37 cellular contexts compared by ENCODE assay signal in genomic region chr2:153818242-153818641, GRCh38. TPM values are rescaled to one million over a fixed set of nuclear protein-coding genes. Genes with fewer than 3 reads are reported as not detected.
"Had no signal": no experiment of that assay in that cellular context is flagged by ENCODE, and none has a peak within 500 bp of the region (broad histone marks: within the 10 kb centered on the region; RNA-seq: fewer than 3 reads in every experiment).

No MANE protein-coding gene starts in this region.

- H3K4me3 ChIP-seq: adrenal gland, ascending aorta, cardiac muscle cell had no signal

- ATAC-seq: activated CD8-positive, alpha-beta memory T cell treated with anti-CD3 and anti-CD28 coated beads, Interleukin-2, amount 10 ng/mL, durations not matched to agents 7 days and 5 days; activated CD8-positive, alpha-beta T cell treated with anti-CD3 and anti-CD28 coated beads, Interleukin-2, amount 10 ng/mL, durations not matched to agents 7 days and 5 days; T-cell had no signal

- H3K4me3 Mint-ChIP-seq: activated B cell treated with CpG ODN at 0.5 μM for 24 hours; activated CD4-positive, alpha-beta memory T cell treated with anti-CD3 and anti-CD28 coated beads, Interleukin-2, amount 10 ng/mL, durations not matched to agents 7 days and 5 days; activated CD4-positive, alpha-beta T cell treated with anti-CD3 and anti-CD28 coated beads, Interleukin-2, amount 10 ng/mL, durations not matched to agents 24 days and 14 days; activated CD8-positive, alpha-beta memory T cell treated with anti-CD3 and anti-CD28 coated beads, Interleukin-2, amount 10 ng/mL, durations not matched to agents 7 days and 5 days; activated CD8-positive, alpha-beta T cell treated with anti-CD3 and anti-CD28 coated beads, Interleukin-2, amount 10 ng/mL, durations not matched to agents 7 days and 5 days; activated naive CD4-positive, alpha-beta T cell treated with anti-CD3 and anti-CD28 coated beads, Interleukin-2, amount 10 ng/mL, durations not matched to agents 7 days and 5 days; activated naive CD4-positive, alpha-beta T cell treated with anti-CD3 and anti-CD28 coated beads, Interleukin-2, amount 50 U/mL, for 24 hours; activated naive CD8-positive, alpha-beta T cell; activated naive CD8-positive, alpha-beta T cell treated with anti-CD3 and anti-CD28 coated beads, Interleukin-2, amount 10 ng/mL, durations not matched to agents 7 days and 5 days; activated T-cell treated with anti-CD3 and anti-CD28 coated beads, Interleukin-2, amount 50 U/mL, for 24 hours; brain; central memory CD8-positive, alpha-beta T cell; T-cell; T-helper 2 cell treated with Interferon-gamma antibody and Interleukin-4, amounts not matched to agents 5 μg/mL and 100 μg/mL, for 36 hours had no signal

- FAIRE-seq: bronchial epithelial cell, TTC549 had no signal

- H3K9me3 ChIP-seq: ascending aorta had no signal

- H3K27ac Mint-ChIP-seq: activated B cell treated with CpG ODN at 0.5 μM for 24 hours; activated CD4-positive, alpha-beta memory T cell treated with anti-CD3 and anti-CD28 coated beads, Interleukin-2, amount 10 ng/mL, durations not matched to agents 7 days and 5 days; activated CD4-positive, alpha-beta T cell treated with anti-CD3 and anti-CD28 coated beads, Interleukin-2, amount 10 ng/mL, durations not matched to agents 24 days and 14 days; activated CD8-positive, alpha-beta memory T cell treated with anti-CD3 and anti-CD28 coated beads, Interleukin-2, amount 10 ng/mL, durations not matched to agents 7 days and 5 days; activated CD8-positive, alpha-beta T cell treated with anti-CD3 and anti-CD28 coated beads, Interleukin-2, amount 10 ng/mL, durations not matched to agents 7 days and 5 days; activated naive CD4-positive, alpha-beta T cell treated with anti-CD3 and anti-CD28 coated beads, Interleukin-2, amount 10 ng/mL, durations not matched to agents 7 days and 5 days; activated naive CD4-positive, alpha-beta T cell treated with anti-CD3 and anti-CD28 coated beads, Interleukin-2, amount 50 U/mL, for 24 hours; activated naive CD8-positive, alpha-beta T cell; activated naive CD8-positive, alpha-beta T cell treated with anti-CD3 and anti-CD28 coated beads, Interleukin-2, amount 10 ng/mL, durations not matched to agents 7 days and 5 days; activated T-cell treated with anti-CD3 and anti-CD28 coated beads, Interleukin-2, amount 50 U/mL, for 24 hours; activated T-helper 2 cell treated with anti-CD3 and anti-CD28 coated beads, Interferon-gamma antibody, Interleukin-2, Interleukin-4, amounts not matched to agents 10 μg/mL and 5 μg/mL and 100 μg/mL, durations not matched to agents 14 hours and 24 hours and 36 hours; brain; T-cell; T-helper 2 cell treated with Interferon-gamma antibody and Interleukin-4, amounts not matched to agents 5 μg/mL and 100 μg/mL, for 36 hours had no signal

- H3K27ac ChIP-seq: adrenal gland, ascending aorta, cardiac muscle cell, VCaP had no signal

- H3K27me3 Mint-ChIP-seq: activated B cell treated with CpG ODN at 0.5 μM for 24 hours; activated CD4-positive, alpha-beta memory T cell treated with anti-CD3 and anti-CD28 coated beads, Interleukin-2, amount 10 ng/mL, durations not matched to agents 7 days and 5 days; activated CD4-positive, alpha-beta T cell treated with anti-CD3 and anti-CD28 coated beads, Interleukin-2, amount 10 ng/mL, durations not matched to agents 24 days and 14 days; activated CD8-positive, alpha-beta memory T cell treated with anti-CD3 and anti-CD28 coated beads, Interleukin-2, amount 10 ng/mL, durations not matched to agents 7 days and 5 days; activated naive CD4-positive, alpha-beta T cell treated with anti-CD3 and anti-CD28 coated beads, Interleukin-2, amount 10 ng/mL, durations not matched to agents 7 days and 5 days; activated naive CD4-positive, alpha-beta T cell treated with anti-CD3 and anti-CD28 coated beads, Interleukin-2, amount 50 U/mL, for 24 hours; activated naive CD8-positive, alpha-beta T cell; activated naive CD8-positive, alpha-beta T cell treated with anti-CD3 and anti-CD28 coated beads, Interleukin-2, amount 10 ng/mL, durations not matched to agents 7 days and 5 days; activated T-cell treated with anti-CD3 and anti-CD28 coated beads, Interleukin-2, amount 50 U/mL, for 24 hours; central memory CD8-positive, alpha-beta T cell; T-cell had no signal

- H3K36me3 Mint-ChIP-seq: activated CD8-positive, alpha-beta memory T cell treated with anti-CD3 and anti-CD28 coated beads, Interleukin-2, amount 10 ng/mL, durations not matched to agents 7 days and 5 days; activated naive CD4-positive, alpha-beta T cell treated with anti-CD3 and anti-CD28 coated beads, Interleukin-2, amount 10 ng/mL, durations not matched to agents 7 days and 5 days; activated naive CD4-positive, alpha-beta T cell treated with anti-CD3 and anti-CD28 coated beads, Interleukin-2, amount 50 U/mL, for 24 hours; activated naive CD8-positive, alpha-beta T cell; activated naive CD8-positive, alpha-beta T cell treated with anti-CD3 and anti-CD28 coated beads, Interleukin-2, amount 10 ng/mL, durations not matched to agents 7 days and 5 days; brain; T-cell had no signal

- H3K4me1 Mint-ChIP-seq: activated B cell treated with CpG ODN at 0.5 μM for 24 hours; activated CD4-positive, alpha-beta memory T cell treated with anti-CD3 and anti-CD28 coated beads, Interleukin-2, amount 10 ng/mL, durations not matched to agents 7 days and 5 days; activated CD4-positive, alpha-beta T cell treated with anti-CD3 and anti-CD28 coated beads, Interleukin-2, amount 10 ng/mL, durations not matched to agents 24 days and 14 days; activated CD8-positive, alpha-beta memory T cell treated with anti-CD3 and anti-CD28 coated beads, Interleukin-2, amount 10 ng/mL, durations not matched to agents 7 days and 5 days; activated naive CD4-positive, alpha-beta T cell treated with anti-CD3 and anti-CD28 coated beads, Interleukin-2, amount 10 ng/mL, durations not matched to agents 7 days and 5 days; activated naive CD4-positive, alpha-beta T cell treated with anti-CD3 and anti-CD28 coated beads, Interleukin-2, amount 50 U/mL, for 24 hours; activated naive CD8-positive, alpha-beta T cell treated with anti-CD3 and anti-CD28 coated beads, Interleukin-2, amount 10 ng/mL, durations not matched to agents 7 days and 5 days; brain; central memory CD8-positive, alpha-beta T cell; T-cell had no signal

- DNase-seq: activated B cell treated with CpG ODN at 0.5 μM for 24 hours; activated CD4-positive, alpha-beta memory T cell treated with anti-CD3 and anti-CD28 coated beads, Interleukin-2, amount 10 ng/mL, durations not matched to agents 7 days and 5 days; activated CD4-positive, alpha-beta T cell treated with anti-CD3 and anti-CD28 coated beads for 4 hours; activated CD4-positive, alpha-beta T cell treated with anti-CD3 and anti-CD28 coated beads, Interleukin-2, amount 10 ng/mL, durations not matched to agents 24 days and 14 days; activated CD4-positive, alpha-beta T cell treated with anti-CD3 and anti-CD28 coated beads, Interleukin-2, amount 50 U/mL, for 1 hour; activated CD4-positive, alpha-beta T cell treated with anti-CD3 and anti-CD28 coated beads, Interleukin-2, amount 50 U/mL, for 48 hours; activated CD4-positive, CD25-positive, alpha-beta regulatory T cell treated with anti-CD3 and anti-CD28 coated beads, Interleukin-2, amount 50 U/mL, for 72 hours; activated CD8-positive, alpha-beta memory T cell treated with anti-CD3 and anti-CD28 coated beads for 24 hours; activated CD8-positive, alpha-beta memory T cell treated with anti-CD3 and anti-CD28 coated beads, Interleukin-2, amount 10 ng/mL, durations not matched to agents 7 days and 5 days; activated CD8-positive, alpha-beta memory T cell treated with anti-CD3 and anti-CD28 coated beads, Interleukin-2, amount 50 U/mL, for 48 hours; activated CD8-positive, alpha-beta T cell treated with anti-CD3 and anti-CD28 coated beads, Interleukin-2, amount 10 ng/mL, durations not matched to agents 7 days and 5 days; activated effector memory CD4-positive, alpha-beta T cell treated with Interleukin-2 at 50 U/mL for 16 hours; activated gamma-delta T cell; activated naive CD4-positive, alpha-beta T cell treated with anti-CD3 and anti-CD28 coated beads, Interleukin-2, amount 10 ng/mL, durations not matched to agents 7 days and 5 days; activated naive CD4-positive, alpha-beta T cell treated with Interleukin-2 at 50 U/mL for 16 hours; activated naive CD8-positive, alpha-beta T cell treated with anti-CD3 and anti-CD28 coated beads, Interleukin-2, amount 10 ng/mL, durations not matched to agents 7 days and 5 days; activated T-cell treated with anti-CD3 and anti-CD28 coated beads, Interleukin-2, amount 50 U/mL, for 24 hours; activated T-cell treated with anti-CD3 and anti-CD28 coated beads, Interleukin-2, amount 50 U/mL, for 48 hours; adrenal gland; amniotic stem cell; caudate nucleus; cerebellar nuclear complex; T-cell; T-helper 2 cell; T-helper 9 cell had no signal

- H3K4me1 ChIP-seq: adrenal gland, ascending aorta had no signal

- H3K27me3 ChIP-seq: adrenal gland, ascending aorta, cardiac muscle cell had no signal

- H3K36me3 ChIP-seq: adrenal gland, ascending aorta, cardiac muscle cell had no signal

RNA-seq across cellular contexts. Expression of gene GALNT13, which starts 53.5 kb away (rescaled TPM):
- total RNA-seq: activated B cell treated with CpG ODN at 0.5 μM for 24 hours; activated CD4-positive, alpha-beta memory T cell treated with anti-CD3 and anti-CD28 coated beads, Interleukin-2, amount 10 ng/mL, durations not matched to agents 7 days and 5 days; activated CD4-positive, alpha-beta T cell treated with anti-CD3 and anti-CD28 coated beads, Interleukin-2, amount 10 ng/mL, durations not matched to agents 24 days and 14 days; activated CD8-positive, alpha-beta memory T cell treated with anti-CD3 and anti-CD28 coated beads, Interleukin-2, amount 10 ng/mL, durations not matched to agents 7 days and 5 days; activated T-helper 2 cell treated with anti-CD3 and anti-CD28 coated beads, Interferon-gamma antibody, Interleukin-2, Interleukin-4, amounts not matched to agents 10 μg/mL and 5 μg/mL and 100 μg/mL, durations not matched to agents 14 hours and 24 hours and 36 hours; ascending aorta; T-helper 1 cell treated with Interleukin-12 subunit alpha and Interleukin-12 subunit beta and Interleukin-4 antibody, amounts not matched to agents 30 ng/mL and 1 ng/mL, for 36 hours had no signal
